ENCODE assay signal across 11 cellular contexts in the genomic region with DNA sequence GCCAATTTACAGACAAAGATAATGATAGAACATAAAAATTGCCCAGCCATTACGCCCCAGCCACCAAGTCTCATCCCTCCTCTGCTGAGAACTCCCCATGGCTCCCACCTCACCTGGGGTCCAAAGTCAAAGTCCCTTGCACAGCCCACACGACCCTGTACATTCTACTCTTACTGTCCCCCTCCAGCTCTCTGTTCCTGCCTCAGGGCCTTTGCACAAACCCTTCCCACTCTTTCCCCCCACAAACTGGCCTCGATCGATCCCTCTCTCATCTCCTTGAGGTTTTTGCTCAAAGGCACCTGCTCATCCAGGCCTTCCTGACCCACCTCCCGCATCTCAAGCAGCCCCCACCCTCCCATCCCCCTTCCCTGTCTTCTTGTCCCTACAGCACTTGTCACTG. TPM values are rescaled to one million over a fixed set of nuclear protein-coding genes. Genes with fewer than 3 reads are reported as not detected.
DNase-seq lines count a peak whose midpoint lies in the region; ATAC-seq, FAIRE-seq and TF ChIP-seq lines count a peak whose summit lies in the region.
"Had no signal": no experiment of that assay in that cellular context is flagged by ENCODE, and none has a peak within 500 bp of the region (broad histone marks: within the 10 kb centered on the region; RNA-seq: fewer than 3 reads in every experiment).

No MANE protein-coding gene starts in this region.

- peaks cover 0 to 35% (median 22%) of the 10 kb centered on the region in 12 donors for H3K4me1 ChIP-seq in heart left ventricle
- H3K4me1 ChIP-seq in astrocyte (ENCODE audit: insufficient read depth, low read length), result peaks cover 4% of the 10 kb centered on the region
- H3K4me1 ChIP-seq in mucosa of stomach (ENCODE audit: control insufficient read depth, insufficient read depth, low read length), result peaks cover 32% of the 10 kb centered on the region
- H3K4me1 ChIP-seq in upper lobe of right lung, result peaks cover 18% of the 10 kb centered on the region

- peaks cover 2% of the 10 kb centered on the region for H3K4me1 Mint-ChIP-seq in astrocyte (ENCODE audit: low read depth, unreplicated experiment)

- intact Hi-C loops in heart left ventricle (cut with DNase I) (no loop called here), left cardiac atrium (cut with DNase I) (no loop called here), upper lobe of right lung (cut with DNase I) (no loop called here)

- ATAC-seq in heart left ventricle (no peak), left cardiac atrium (no peak), upper lobe of right lung (no peak), HG03097 (IDR thresholded peaks at IDR 0.05; ENCODE audit: low FRiP score, unreplicated experiment) (no peak), HG02678 (IDR thresholded peaks at IDR 0.05; ENCODE audit: unreplicated experiment) (no peak)

- no peak overlapping the region for H2AFZ ChIP-seq in astrocyte (ENCODE audit: low read depth, low read length)

- TF ChIP-seq CTCF in heart left ventricle (IDR thresholded peaks at IDR 0.05) (no peak), astrocyte (IDR thresholded peaks at IDR 0.05; ENCODE audit: insufficient read depth, low read depth, low read length) (no peak), upper lobe of right lung (IDR thresholded peaks at IDR 0.05) (no peak)

- no peaks in the 10 kb centered on the region for H3K79me2 ChIP-seq in astrocyte (ENCODE audit: insufficient read depth, low read length)

- H3K9ac ChIP-seq in astrocyte (ENCODE audit: low read length), result no peak overlapping the region
- peak overlapping the region; percentile 84 for H3K9ac ChIP-seq in mucosa of stomach (ENCODE audit: low read length)

- peak overlapping the region; percentile 45 to 98 (median 94) for H3K27ac ChIP-seq in heart left ventricle
- H3K27ac ChIP-seq in astrocyte (ENCODE audit: low read depth, low read length), result no peak overlapping the region
- peak overlapping the region; percentile 86 for H3K27ac ChIP-seq in upper lobe of right lung

- no peak overlapping the region for H3K27ac Mint-ChIP-seq in astrocyte (ENCODE audit: unreplicated experiment)

- no peaks in the 10 kb centered on the region for H3K9me3 Mint-ChIP-seq in astrocyte (ENCODE audit: unreplicated experiment)

- H4K20me1 ChIP-seq in astrocyte (ENCODE audit: insufficient read depth, low read length), result peaks cover 5% of the 10 kb centered on the region

- H3K9me3 ChIP-seq in heart left ventricle (no peaks in the 10 kb centered on the region), astrocyte (ENCODE audit: insufficient read depth, low read depth, low read length) (no peaks in the 10 kb centered on the region), mucosa of stomach (ENCODE audit: control insufficient read depth, low read length) (no peaks in the 10 kb centered on the region), upper lobe of right lung (no peaks in the 10 kb centered on the region)

- TF ChIP-seq POLR2A in heart left ventricle (IDR thresholded peaks at IDR 0.05), result no peak

- no peak for FAIRE-seq in astrocyte (lab: Jason Lieb, UNC)

- H3K36me3 ChIP-seq in heart left ventricle, result no peaks in the 10 kb centered on the region
- no peaks in the 10 kb centered on the region for H3K36me3 ChIP-seq in astrocyte (ENCODE audit: insufficient read depth, low read length)
- no peaks in the 10 kb centered on the region for H3K36me3 ChIP-seq in mucosa of stomach (ENCODE audit: control insufficient read depth, insufficient read depth, low read length)
- H3K36me3 ChIP-seq in upper lobe of right lung, result no peaks in the 10 kb centered on the region

- H3K27me3 ChIP-seq in heart left ventricle (peaks cover 0 to 10% (median 0%) of the 10 kb centered on the region in 9 donors), astrocyte (ENCODE audit: insufficient read depth, low read length) (no peaks in the 10 kb centered on the region), mucosa of stomach (ENCODE audit: control insufficient read depth, insufficient read depth, low read length) (no peaks in the 10 kb centered on the region), upper lobe of right lung (no peaks in the 10 kb centered on the region)

- no peak for DNase-seq in heart left ventricle
- no peak for DNase-seq in left cardiac atrium
- DNase-seq in astrocyte (ENCODE audit: low read depth), result no peak
- DNase-seq in upper lobe of right lung, result no peak
- no peak for DNase-seq in OCI-M2 (lab: John Stamatoyannopoulos, UW; ENCODE audit: unreplicated experiment)
- DNase-seq: AML-193 had no signal

- peak overlapping the region; percentile 83 for H3K4me3 Mint-ChIP-seq in astrocyte (ENCODE audit: unreplicated experiment)

- H3K27me3 Mint-ChIP-seq in astrocyte (ENCODE audit: low read depth, unreplicated experiment), result peaks cover 11% of the 10 kb centered on the region

- H3K4me2 ChIP-seq in astrocyte (ENCODE audit: low read length), result peak overlapping the region; percentile 89

- 69 to 74% (median 69%) methylated on average over 5 of the region's 5 CpGs for WGBS in heart left ventricle, 4 donors

- no peaks in the 10 kb centered on the region for H3K36me3 Mint-ChIP-seq in astrocyte (ENCODE audit: low read depth, unreplicated experiment)

- peak overlapping the region in 11 of 12 donors; percentile 67 to 98 (median 90) for H3K4me3 ChIP-seq in heart left ventricle
- no peak overlapping the region for H3K4me3 ChIP-seq in astrocyte (ENCODE audit: insufficient read depth, low read depth, low read length)
- no peak overlapping the region for H3K4me3 ChIP-seq in mucosa of stomach (ENCODE audit: low read length)
- H3K4me3 ChIP-seq in upper lobe of right lung, result peak overlapping the region; percentile 80

RNA-seq across cellular contexts. Expression of a gene that starts 1.3 kb away (rescaled TPM):
- total RNA-seq in heart left ventricle (10 to 100 TPM; 21.6 to 57.8 (median 39.5) TPM), left cardiac atrium (10 to 100 TPM; 37.5 to 61.1 TPM), astrocyte (38.3 and 48.2 TPM in 2 replicates), upper lobe of right lung (138 TPM)
- 10 to 100 TPM; 25.6 to 36.0 TPM for polyA plus RNA-seq in heart left ventricle

RNA-seq across cellular contexts. Expression of a gene that starts 21.6 kb away (rescaled TPM):
- 1 to 10 TPM in 1 of 9 donors, not detected in 8; 6.3 TPM for total RNA-seq in heart left ventricle
- 10 to 100 TPM in 1 of 2 donors, under 1 TPM in 1; 0.61 to 10.2 TPM for polyA plus RNA-seq in heart left ventricle
- 10 to 100 TPM in 1 of 2 donors, 1 to 10 TPM in 1; 4.0 to 20.3 TPM for total RNA-seq in left cardiac atrium
- not detected in 2 replicates for total RNA-seq in astrocyte
- total RNA-seq in upper lobe of right lung, result not detected
- total RNA-seq: LHCN-M2; T-helper 1 cell treated with Interleukin-12 subunit alpha and Interleukin-12 subunit beta and Interleukin-4 antibody, amounts not matched to agents 30 ng/mL and 1 ng/mL, for 36 hours had no signal

RNA-seq across cellular contexts. Expression of a gene that starts 35.0 kb away (rescaled TPM):
- total RNA-seq in heart left ventricle (not detected), left cardiac atrium (not detected), astrocyte (not detected in 2 replicates), upper lobe of right lung (not detected)
- not detected for polyA plus RNA-seq in heart left ventricle
- total RNA-seq: LHCN-M2; T-helper 1 cell treated with Interleukin-12 subunit alpha and Interleukin-12 subunit beta and Interleukin-4 antibody, amounts not matched to agents 30 ng/mL and 1 ng/mL, for 36 hours had no signal

Comparison
In these comparisons a context has a peak if more than half of its experiments do, and no peak if none do; other contexts are left out.
1. H3K4me3 ChIP-seq: peak in heart left ventricle (11 of 12) and upper lobe of right lung (single experiment); none in astrocyte (single experiment) and mucosa of stomach (single experiment).